ENCODE assay signal across 18 cellular contexts in the genomic region with DNA sequence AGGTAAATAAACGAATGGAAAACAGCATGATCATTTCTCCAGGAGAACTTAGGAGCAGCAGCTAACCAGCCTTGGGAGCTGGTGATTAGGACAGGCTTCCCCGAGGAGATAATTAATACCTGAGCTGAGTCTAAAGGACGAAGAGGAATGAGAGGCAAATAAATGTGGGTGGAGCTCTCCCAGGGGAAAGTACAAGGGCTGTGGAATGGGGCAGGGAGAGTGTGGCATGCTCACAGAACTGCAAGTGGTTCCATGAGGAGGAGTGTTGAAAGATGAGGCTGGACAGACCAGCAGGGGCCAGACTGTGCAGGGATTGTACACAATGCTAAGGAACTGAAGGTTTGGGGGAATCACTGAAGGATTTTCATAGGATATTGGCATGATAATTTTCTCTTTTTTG. TPM values are rescaled to one million over a fixed set of nuclear protein-coding genes. Genes with fewer than 3 reads are reported as not detected.
DNase-seq lines count a peak whose midpoint lies in the region; ATAC-seq and TF ChIP-seq lines count a peak whose summit lies in the region.
"Had no signal": no experiment of that assay in that cellular context is flagged by ENCODE, and none has a peak within 500 bp of the region (broad histone marks: within the 10 kb centered on the region; RNA-seq: fewer than 3 reads in every experiment).

No MANE protein-coding gene starts in this region.

- intact Hi-C loops in left colon (cut with DNase I, micrococcal nuclease): no loop called here
- intact Hi-C loops in spleen (cut with DNase I; ENCODE audit: low total_unique reads): no loop called here

- H3K4me1 ChIP-seq in suprapubic skin (peaks cover 35% of the 10 kb centered on the region), spleen (no peaks in the 10 kb centered on the region)

- H3K27ac ChIP-seq in suprapubic skin (peak overlapping the region; percentile 29), spleen (no peak overlapping the region)
- H3K27ac ChIP-seq: RWPE1, SJSA1 had no signal

- no peak for TF ChIP-seq POLR2A in suprapubic skin (IDR thresholded peaks at IDR 0.05)
- TF ChIP-seq POLR2A in spleen (IDR thresholded peaks at IDR 0.05): no peak

- H3K9me3 ChIP-seq in suprapubic skin (no peaks in the 10 kb centered on the region), spleen (no peaks in the 10 kb centered on the region)
- H3K9me3 ChIP-seq: SJSA1 had no signal

- TF ChIP-seq CTCF in suprapubic skin (IDR thresholded peaks at IDR 0.05) (no peak), spleen (IDR thresholded peaks at IDR 0.05 in 8 of 11, conservative IDR thresholded peaks at IDR 0.05 in 3 of 11) (no peak)

- DNase-seq in NCI-H1417 (lab: John Stamatoyannopoulos, UW) (peak in 2 of 3 experiments; percentile 68 to 91), NCI-H2227 treated with DMSO at 0.1 percent for 48 hours (lab: John Stamatoyannopoulos, UW) (peak; percentile 35), left colon (peak; percentile 39 to 58), suprapubic skin (ENCODE audit: low spot score in 2 of 2) (no peak), spleen (no peak), ecto neural progenitor cell (ENCODE audit: low spot score) (no peak)
- DNase-seq in stimulated activated CD4-positive, alpha-beta T cell treated with anti-CD3 and anti-CD28 coated beads, Interleukin-4, amount 100 ng/mL, for 24 hours: no peak
- DNase-seq: ACHN; AML-193; GF-D8; HCEC 1CT; NCI-H1436; NCI-H2029; NCI-H524; NK-92 treated with Interleukin-12 subunit alpha and Interleukin-12 subunit beta, amount 100 ng/mL, for 24 hours had no signal

- 45% methylated on average over 3 of the region's 3 CpGs for WGBS in suprapubic skin
- WGBS in spleen, 5 donors: 80 to 90% (median 81%) methylated on average over 3 of the region's 3 CpGs

- peak; percentile 79 for ATAC-seq in left colon

- H3K36me3 ChIP-seq in suprapubic skin: no peaks in the 10 kb centered on the region
- H3K36me3 ChIP-seq in spleen: no peaks in the 10 kb centered on the region
- H3K36me3 ChIP-seq: SJSA1 had no signal

- TF ChIP-seq EP300 in suprapubic skin (IDR thresholded peaks at IDR 0.05): no peak

- H3K27me3 ChIP-seq in suprapubic skin (no peaks in the 10 kb centered on the region), spleen (replicated peaks in 1 of 7) (peaks cover 0 to 32% (median 0%) of the 10 kb centered on the region in 7 donors)
- H3K27me3 ChIP-seq: SJSA1 had no signal

- H3K4me3 ChIP-seq in suprapubic skin: no peak overlapping the region
- no peak overlapping the region for H3K4me3 ChIP-seq in spleen
- H3K4me3 ChIP-seq: SJSA1 had no signal

RNA-seq across cellular contexts. Expression of a gene that starts 14.2 kb away (rescaled TPM):
- total RNA-seq in left colon (1 to 10 TPM in 1 of 2 donors, under 1 TPM in 1; 0.49 to 1.1 TPM), suprapubic skin (1 to 10 TPM in 2 of 4 donors, under 1 TPM in 2; 0.83 to 2.3 (median 1.5) TPM), spleen (1 to 10 TPM; 3.1 to 6.6 (median 4.7) TPM)
- polyA plus RNA-seq in spleen: 1 to 10 TPM in 2 of 3 donors, under 1 TPM in 1; 0.93 to 1.6 (median 1.4) TPM
- polyA plus RNA-seq: CD14-positive monocyte had no signal

RNA-seq across cellular contexts. Expression of a gene that starts 25.3 kb away (rescaled TPM):
- 100 to 1,000 TPM in 1 of 2 donors, 10 to 100 TPM in 1; 99.1 to 107 TPM for total RNA-seq in left colon
- total RNA-seq in suprapubic skin: 100 to 1,000 TPM; 107 to 222 (median 138) TPM
- 100 to 1,000 TPM in 3 of 7 donors, 10 to 100 TPM in 4; 80.0 to 122 (median 96.0) TPM for total RNA-seq in spleen
- 10 to 100 TPM in 1 of 3 donors, 1 to 10 TPM in 2; 5.6 to 11.8 (median 5.7) TPM for polyA plus RNA-seq in spleen

Comparison
In these comparisons a context has a peak if more than half of its experiments do, and no peak if none do; other contexts are left out.
1. DNase-seq: peak in NCI-H1417 (2 of 3), NCI-H2227 treated with DMSO at 0.1 percent for 48 hours (single experiment) and left colon (2 of 2); none in suprapubic skin (0 of 2), stimulated activated CD4-positive, alpha-beta T cell treated with anti-CD3 and anti-CD28 coated beads, Interleukin-4, amount 100 ng/mL, for 24 hours (single experiment), spleen (single experiment) and ecto neural progenitor cell (single experiment).